Comparison of ENCODE assay signal across 16 cellular contexts in genomic region chr4:82230310-82230709, GRCh38.
"Had no signal": no experiment of that assay in that cellular context is flagged by ENCODE, and none has a peak within 500 bp of the region (broad histone marks: within the 10 kb centered on the region; RNA-seq: fewer than 3 reads in every experiment).

No MANE protein-coding gene starts in this region.

- H3K4me3 ChIP-seq: coronary artery, tibial artery, vagina had no signal

- H3K27me3 ChIP-seq: tibial artery, vagina had no signal

- H3K9me3 Mint-ChIP-seq: activated CD4-positive, alpha-beta memory T cell treated with anti-CD3 and anti-CD28 coated beads for 36 hours; activated T-cell treated with anti-CD3 and anti-CD28 coated beads, Interleukin-2, amount 50 U/mL, for 4 hours; naive thymus-derived CD8-positive, alpha-beta T cell; stimulated activated naive B cell treated with anti-CD40 and anti-IgM and Interleukin-4, amounts not matched to agents 10 μg/mL and 1 μg/mL and 100 μg/mL, for 72 hours had no signal

- DNase-seq: activated CD4-positive, alpha-beta memory T cell treated with anti-CD3 and anti-CD28 coated beads for 36 hours; activated CD4-positive, alpha-beta T cell treated with anti-CD3 and anti-CD28 coated beads for 36 hours; activated CD8-positive, alpha-beta memory T cell treated with anti-CD3 and anti-CD28 coated beads, Interleukin-2, amount 10 ng/mL, durations not matched to agents 7 days and 5 days; activated effector memory CD4-positive, alpha-beta T cell treated with Interleukin-2 at 50 U/mL for 16 hours; activated naive CD4-positive, alpha-beta T cell treated with anti-CD3 and anti-CD28 coated beads, Interleukin-2, amount 50 U/mL, for 16 hours; activated T-cell treated with anti-CD3 and anti-CD28 coated beads, Interleukin-2, amount 50 U/mL, for 4 hours; caudate nucleus; left colon; naive thymus-derived CD8-positive, alpha-beta T cell; stimulated activated CD4-positive, alpha-beta T cell treated with anti-CD3 and anti-CD28 coated beads, Interleukin-15, amount 100 ng/mL, for 24 hours; stimulated activated CD4-positive, alpha-beta T cell treated with anti-CD3 and anti-CD28 coated beads, Interleukin-4, amount 100 ng/mL, for 1 hour; stimulated activated naive B cell treated with anti-CD40 and anti-IgM and Interleukin-4, amounts not matched to agents 10 μg/mL and 1 μg/mL and 100 μg/mL, for 72 hours; tibial artery had no signal

- H3K27ac Mint-ChIP-seq: activated CD4-positive, alpha-beta memory T cell treated with anti-CD3 and anti-CD28 coated beads for 36 hours; activated CD4-positive, alpha-beta T cell treated with anti-CD3 and anti-CD28 coated beads for 36 hours; activated CD8-positive, alpha-beta memory T cell treated with anti-CD3 and anti-CD28 coated beads, Interleukin-2, amount 10 ng/mL, durations not matched to agents 7 days and 5 days; naive thymus-derived CD8-positive, alpha-beta T cell; stimulated activated naive B cell treated with anti-CD40 and anti-IgM and Interleukin-4, amounts not matched to agents 10 μg/mL and 1 μg/mL and 100 μg/mL, for 72 hours had no signal

- H3K4me3 Mint-ChIP-seq: activated CD4-positive, alpha-beta memory T cell treated with anti-CD3 and anti-CD28 coated beads for 36 hours; activated CD4-positive, alpha-beta T cell treated with anti-CD3 and anti-CD28 coated beads for 36 hours; activated CD8-positive, alpha-beta memory T cell treated with anti-CD3 and anti-CD28 coated beads, Interleukin-2, amount 10 ng/mL, durations not matched to agents 7 days and 5 days; activated T-cell treated with anti-CD3 and anti-CD28 coated beads, Interleukin-2, amount 50 U/mL, for 4 hours; naive thymus-derived CD8-positive, alpha-beta T cell; stimulated activated naive B cell treated with anti-CD40 and anti-IgM and Interleukin-4, amounts not matched to agents 10 μg/mL and 1 μg/mL and 100 μg/mL, for 72 hours had no signal

- H3K36me3 ChIP-seq: tibial artery, vagina had no signal

- H3K4me1 ChIP-seq: tibial artery, vagina had no signal

- H3K4me1 Mint-ChIP-seq: activated CD4-positive, alpha-beta T cell treated with anti-CD3 and anti-CD28 coated beads for 36 hours; activated CD8-positive, alpha-beta memory T cell treated with anti-CD3 and anti-CD28 coated beads, Interleukin-2, amount 10 ng/mL, durations not matched to agents 7 days and 5 days; stimulated activated naive B cell treated with anti-CD40 and anti-IgM and Interleukin-4, amounts not matched to agents 10 μg/mL and 1 μg/mL and 100 μg/mL, for 72 hours had no signal

- H3K9me3 ChIP-seq: tibial artery, vagina had no signal

- H3K36me3 Mint-ChIP-seq: activated CD4-positive, alpha-beta memory T cell treated with anti-CD3 and anti-CD28 coated beads for 36 hours; activated CD8-positive, alpha-beta memory T cell treated with anti-CD3 and anti-CD28 coated beads, Interleukin-2, amount 10 ng/mL, durations not matched to agents 7 days and 5 days; stimulated activated naive B cell treated with anti-CD40 and anti-IgM and Interleukin-4, amounts not matched to agents 10 μg/mL and 1 μg/mL and 100 μg/mL, for 72 hours had no signal

- ATAC-seq: activated CD4-positive, alpha-beta T cell treated with anti-CD3 and anti-CD28 coated beads for 36 hours; activated CD8-positive, alpha-beta memory T cell treated with anti-CD3 and anti-CD28 coated beads, Interleukin-2, amount 10 ng/mL, durations not matched to agents 7 days and 5 days; activated T-cell treated with anti-CD3 and anti-CD28 coated beads, Interleukin-2, amount 50 U/mL, for 4 hours; left colon; naive thymus-derived CD8-positive, alpha-beta T cell; stimulated activated naive B cell treated with anti-CD40 and anti-IgM and Interleukin-4, amounts not matched to agents 10 μg/mL and 1 μg/mL and 100 μg/mL, for 72 hours had no signal

- H3K27ac ChIP-seq: coronary artery, tibial artery, vagina, VCaP had no signal
